8 cellular contexts compared by ENCODE assay signal in the genomic region with DNA sequence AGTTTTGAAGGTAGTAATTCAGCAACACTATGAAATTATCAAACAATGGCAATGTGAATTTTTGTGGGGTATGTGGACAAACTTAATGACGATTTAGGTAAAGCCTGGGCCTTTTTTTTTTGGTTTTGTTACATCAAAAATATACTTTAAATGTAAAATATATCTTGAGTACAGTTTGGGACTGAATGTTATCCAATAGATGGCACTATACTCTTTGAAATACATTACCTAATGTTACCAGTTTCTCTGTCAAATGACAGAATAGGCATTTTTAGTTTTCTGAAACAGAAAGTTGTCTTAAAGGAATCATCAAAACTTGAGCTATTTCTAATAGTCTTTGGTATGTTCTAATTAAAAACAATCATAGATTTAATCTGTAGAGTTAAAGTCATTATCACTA.
DNase-seq lines count a peak whose midpoint lies in the region; ATAC-seq, FAIRE-seq and TF ChIP-seq lines count a peak whose summit lies in the region.
"Had no signal": no experiment of that assay in that cellular context is flagged by ENCODE, and none has a peak within 500 bp of the region (broad histone marks: within the 10 kb centered on the region; RNA-seq: fewer than 3 reads in every experiment).

No MANE protein-coding gene starts in this region.

- no peak overlapping the region for H2AFZ ChIP-seq in IMR-90 (replicated peaks; ENCODE audit: low read length, poor library complexity)

- H3K9me3 ChIP-seq in IMR-90 (ENCODE audit: control insufficient read depth, insufficient read depth, low read length): no peaks in the 10 kb centered on the region
- H3K9me3 ChIP-seq in liver (ENCODE audit: control insufficient read depth in 4 of 4, low read length in 3 of 4): no peaks in the 10 kb centered on the region
- H3K9me3 ChIP-seq: testis had no signal

- FAIRE-seq in TTC549 (lab: Jason Lieb, UNC): peak; percentile 82

- no peak overlapping the region for H2BK120ac ChIP-seq in IMR-90 (ENCODE audit: low read depth, low read length)

- no peak overlapping the region for H4K8ac ChIP-seq in IMR-90 (ENCODE audit: low read depth in 2 of 2, low read length in 2 of 2)

- no peak overlapping the region for H3K23ac ChIP-seq in IMR-90 (ENCODE audit: low read depth, low read length)

- dilution Hi-C loops in IMR-90 (cut with HindIII; ENCODE audit: low sequenced_read_pairs, unreplicated experiment): no loop called here

- BruUV-seq in IMR-90 (replicated peaks; lab: Mats Ljungman, UMichigan): no TSS peak

- no peaks in the 10 kb centered on the region for H3K4me1 ChIP-seq in IMR-90 (ENCODE audit: control insufficient read depth, insufficient read depth, low read length)
- no peaks in the 10 kb centered on the region for H3K4me1 ChIP-seq in liver (ENCODE audit: control insufficient read depth in 4 of 4, insufficient read depth in 4 of 4, low read length in 3 of 4)
- H3K4me1 ChIP-seq: testis had no signal

- no peaks in the 10 kb centered on the region for H3K27me3 ChIP-seq in IMR-90 (ENCODE audit: control insufficient read depth, insufficient read depth, low read length)
- no peaks in the 10 kb centered on the region for H3K27me3 ChIP-seq in liver (ENCODE audit: control insufficient read depth in 4 of 4, insufficient read depth in 4 of 4, low read length in 3 of 4)
- H3K27me3 ChIP-seq: testis had no signal

- H2BK20ac ChIP-seq in IMR-90 (ENCODE audit: low read depth, low read length): no peak overlapping the region

- in situ Hi-C loops in IMR-90 (cut with MboI; ENCODE audit: low sequenced_read_pairs): no loop called here

- POLR2A ChIA-PET in IMR-90 (lab: Charles Lee; ENCODE audit: unreplicated experiment): no interaction called here

- intact Hi-C loops in IMR-90 (cut with micrococcal nuclease): no loop called here

- no peak overlapping the region for H2AK5ac ChIP-seq in IMR-90 (ENCODE audit: low read depth, low read length)

- H3K36me3 ChIP-seq in IMR-90 (ENCODE audit: control insufficient read depth, insufficient read depth, low read length) (no peaks in the 10 kb centered on the region), liver (ENCODE audit: control insufficient read depth in 4 of 4, insufficient read depth in 3 of 4, low read depth in 1 of 4, low read length in 3 of 4) (no peaks in the 10 kb centered on the region)

- DNase-seq in EL: peak; percentile 3
- no peak for DNase-seq in IMR-90
- DNase-seq in germinal center (ENCODE audit: low spot score): no peak
- no peak for DNase-seq in ureter (ENCODE audit: low spot score)
- DNase-seq: testis had no signal

- H3K4me2 ChIP-seq in IMR-90 (ENCODE audit: low read depth, low read length): no peak overlapping the region

- no peak for TF ChIP-seq RAD21 in IMR-90 (IDR thresholded peaks at IDR 0.05; ENCODE audit: low read length)
- peak; percentile 30 to 39 for TF ChIP-seq RAD21 in liver (IDR thresholded peaks at IDR 0.05)

- H4K91ac ChIP-seq in IMR-90 (ENCODE audit: insufficient read depth, low read depth, low read length): no peak overlapping the region

- no CpG with 5 or more reads among the region's 1 CpG for WGBS in IMR-90 (ENCODE audit: extremely low coverage in 2 of 2, insufficient read length in 1 of 2), 2 experiments
- WGBS in liver: 11% methylated on average over 1 of the region's 1 CpG

- H3K4me3 ChIP-seq in IMR-90 (ENCODE audit: insufficient read depth, low read depth, low read length): no peak overlapping the region
- H3K4me3 ChIP-seq in liver (ENCODE audit: low read depth in 1 of 3, low read length in 3 of 3): no peak overlapping the region
- H3K4me3 ChIP-seq: testis had no signal

- no peak for ATAC-seq in IMR-90 (ENCODE audit: low read depth)
- ATAC-seq in GM19467 (IDR thresholded peaks at IDR 0.05; ENCODE audit: unreplicated experiment): no peak

- no peak overlapping the region for H2BK5ac ChIP-seq in IMR-90 (ENCODE audit: low read depth, low read length, poor library complexity, severe bottlenecking)

- H3K14ac ChIP-seq in IMR-90 (replicated peaks; ENCODE audit: low read depth, low read length): no peak overlapping the region

- CTCF ChIA-PET in IMR-90 (lab: Yijun Ruan, JAX): no interaction called here

- no peak overlapping the region for H3K56ac ChIP-seq in IMR-90 (ENCODE audit: extremely low read depth, insufficient read depth, low read length)

- H3K4ac ChIP-seq in IMR-90 (ENCODE audit: low read depth, low read length): no peak overlapping the region

- no peak overlapping the region for H4K5ac ChIP-seq in IMR-90 (ENCODE audit: low read depth, low read length)

- no peak overlapping the region for H3K18ac ChIP-seq in IMR-90 (ENCODE audit: low read depth, low read length)

- no peaks in the 10 kb centered on the region for H3K79me1 ChIP-seq in IMR-90 (ENCODE audit: low read depth in 1 of 2, low read length in 2 of 2)

- no peaks in the 10 kb centered on the region for H4K20me1 ChIP-seq in IMR-90 (ENCODE audit: insufficient read depth, low read length)

- no peak overlapping the region for H2BK15ac ChIP-seq in IMR-90 (ENCODE audit: low read depth, low read length)

- H3K27ac ChIP-seq in IMR-90 (ENCODE audit: insufficient read depth, low read length) (no peak overlapping the region), liver (ENCODE audit: low read depth in 1 of 2, low read length in 2 of 2) (no peak overlapping the region)
- H3K27ac ChIP-seq: testis had no signal

- no peaks in the 10 kb centered on the region for H3K9me1 ChIP-seq in IMR-90 (ENCODE audit: insufficient read depth, low read length)

- no peak overlapping the region for H3K9ac ChIP-seq in IMR-90 (ENCODE audit: low read depth, low read length)
- no peak overlapping the region for H3K9ac ChIP-seq in liver (ENCODE audit: low read depth in 1 of 2, low read length in 2 of 2)

- TF ChIP-seq POLR2A in IMR-90 (IDR thresholded peaks at IDR 0.05; ENCODE audit: low read depth, low read length): no peak

- TF ChIP-seq CTCF in IMR-90 (conservative IDR thresholded peaks at IDR 0.05; ENCODE audit: low read depth, low read length) (peak; percentile 19; the same call in 1 of the 2 replicates), liver (IDR thresholded peaks at IDR 0.05; ENCODE audit: low read depth, low read length, missing input control) (no peak)

- no peak overlapping the region for H2AK9ac ChIP-seq in IMR-90 (replicated peaks; ENCODE audit: low read depth, low read length, poor library complexity)

TF ChIP-seq in IMR-90, 13 proteins besides CTCF, POLR2A, EP300 and RAD21:
- TF ChIP-seq RCOR1 (IDR thresholded peaks at IDR 0.05; ENCODE audit: insufficient replicate concordance, low read length) (no peak), NFE2L2 (IDR thresholded peaks at IDR 0.05; ENCODE audit: low read depth, low read length) (no peak), CEBPB (IDR thresholded peaks at IDR 0.05; ENCODE audit: low read depth, low read length) (no peak), RFX5 (IDR thresholded peaks at IDR 0.05; ENCODE audit: low read depth, low read length) (no peak), CHD1 (IDR thresholded peaks at IDR 0.05; ENCODE audit: low read depth, low read length) (no peak), SMC3 (IDR thresholded peaks at IDR 0.05; ENCODE audit: low read depth, low read length) (no peak), BHLHE40 (IDR thresholded peaks at IDR 0.05; ENCODE audit: low read depth, low read length) (no peak), MAZ (IDR thresholded peaks at IDR 0.05; ENCODE audit: borderline replicate concordance, low read depth, low read length) (no peak), MXI1 (IDR thresholded peaks at IDR 0.05; ENCODE audit: borderline replicate concordance, low read depth, low read length) (no peak), FOS (IDR thresholded peaks at IDR 0.05; ENCODE audit: low read depth, low read length) (no peak), MAFK (IDR thresholded peaks at IDR 0.05; ENCODE audit: low read depth, low read length) (no peak)

TF ChIP-seq in liver, 16 proteins besides CTCF, POLR2A, EP300 and RAD21 (continues in another document):
- no peak for TF ChIP-seq TAF1 (conservative IDR thresholded peaks at IDR 0.05)
- no peak for TF ChIP-seq YY1 (IDR thresholded peaks at IDR 0.05)
- no peak for TF ChIP-seq FOXA1 (IDR thresholded peaks at IDR 0.05)
- TF ChIP-seq, protein P1, sequence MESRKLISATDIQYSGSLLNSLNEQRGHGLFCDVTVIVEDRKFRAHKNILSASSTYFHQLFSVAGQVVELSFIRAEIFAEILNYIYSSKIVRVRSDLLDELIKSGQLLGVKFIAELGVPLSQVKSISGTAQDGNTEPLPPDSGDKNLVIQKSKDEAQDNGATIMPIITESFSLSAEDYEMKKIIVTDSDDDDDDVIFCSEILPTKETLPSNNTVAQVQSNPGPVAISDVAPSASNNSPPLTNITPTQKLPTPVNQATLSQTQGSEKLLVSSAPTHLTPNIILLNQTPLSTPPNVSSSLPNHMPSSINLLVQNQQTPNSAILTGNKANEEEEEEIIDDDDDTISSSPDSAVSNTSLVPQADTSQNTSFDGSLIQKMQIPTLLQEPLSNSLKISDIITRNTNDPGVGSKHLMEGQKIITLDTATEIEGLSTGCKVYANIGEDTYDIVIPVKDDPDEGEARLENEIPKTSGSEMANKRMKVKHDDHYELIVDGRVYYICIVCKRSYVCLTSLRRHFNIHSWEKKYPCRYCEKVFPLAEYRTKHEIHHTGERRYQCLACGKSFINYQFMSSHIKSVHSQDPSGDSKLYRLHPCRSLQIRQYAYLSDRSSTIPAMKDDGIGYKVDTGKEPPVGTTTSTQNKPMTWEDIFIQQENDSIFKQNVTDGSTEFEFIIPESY (IDR thresholded peaks at IDR 0.05): no peak
- TF ChIP-seq HNF4G (IDR thresholded peaks at IDR 0.05): no peak
- TF ChIP-seq EGR1 (IDR thresholded peaks at IDR 0.05; ENCODE audit: low read depth in 2 of 2): no peak
- TF ChIP-seq, protein P2, sequence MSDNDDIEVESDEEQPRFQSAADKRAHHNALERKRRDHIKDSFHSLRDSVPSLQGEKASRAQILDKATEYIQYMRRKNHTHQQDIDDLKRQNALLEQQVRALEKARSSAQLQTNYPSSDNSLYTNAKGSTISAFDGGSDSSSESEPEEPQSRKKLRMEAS (IDR thresholded peaks at IDR 0.05): no peak
- no peak for TF ChIP-seq FOXA2 (IDR thresholded peaks at IDR 0.05)
- TF ChIP-seq GABPA (IDR thresholded peaks at IDR 0.05 in 1 of 2, conservative IDR thresholded peaks at IDR 0.05 in 1 of 2): no peak
- no peak for TF ChIP-seq SP1 (IDR thresholded peaks at IDR 0.05)
- TF ChIP-seq, protein P3, sequence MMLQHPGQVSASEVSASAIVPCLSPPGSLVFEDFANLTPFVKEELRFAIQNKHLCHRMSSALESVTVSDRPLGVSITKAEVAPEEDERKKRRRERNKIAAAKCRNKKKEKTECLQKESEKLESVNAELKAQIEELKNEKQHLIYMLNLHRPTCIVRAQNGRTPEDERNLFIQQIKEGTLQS (IDR thresholded peaks at IDR 0.05): no peak
- TF ChIP-seq JUND (IDR thresholded peaks at IDR 0.05): no peak
- TF ChIP-seq NR2F2 (IDR thresholded peaks at IDR 0.05): no peak
